ENCODE assay signal across 1 cellular context in genomic region chr14:22657861-22658260, GRCh38.
TF ChIP-seq lines count a peak whose summit lies in the region.

No MANE protein-coding gene starts in this region.

TF ChIP-seq in GM23338, 12 proteins besides CTCF, POLR2A, EP300 and RAD21 (continued from another document):
- no peak for TF ChIP-seq ZNF462 (CRISPR knock-in tag; IDR thresholded peaks at IDR 0.05)
